2 cellular contexts compared by ENCODE assay signal in genomic region chr15:66801266-66801665, GRCh38.
TF ChIP-seq lines count a peak whose summit lies in the region.

No MANE protein-coding gene starts in this region.

TF ChIP-seq in A549, 52 proteins besides CTCF, POLR2A, EP300 and RAD21:
- TF ChIP-seq HDAC2 (IDR thresholded peaks at IDR 0.05) = 0 out of 2 replicates have a peak, but pooled peaks have one; percentile 39
- TF ChIP-seq HEYL (CRISPR knock-in tag; IDR thresholded peaks at IDR 0.05) = no peak

TF ChIP-seq in H1, 55 proteins besides CTCF, POLR2A, EP300 and RAD21:
- TF ChIP-seq KDM1A (IDR thresholded peaks at IDR 0.05; ENCODE audit: borderline replicate concordance, low read length) (peak; percentile 49; the same call in 1 of the 2 replicates), USF2 (IDR thresholded peaks at IDR 0.05; ENCODE audit: low read length) (no peak)
